11 cellular contexts compared by ENCODE assay signal in the genomic region with DNA sequence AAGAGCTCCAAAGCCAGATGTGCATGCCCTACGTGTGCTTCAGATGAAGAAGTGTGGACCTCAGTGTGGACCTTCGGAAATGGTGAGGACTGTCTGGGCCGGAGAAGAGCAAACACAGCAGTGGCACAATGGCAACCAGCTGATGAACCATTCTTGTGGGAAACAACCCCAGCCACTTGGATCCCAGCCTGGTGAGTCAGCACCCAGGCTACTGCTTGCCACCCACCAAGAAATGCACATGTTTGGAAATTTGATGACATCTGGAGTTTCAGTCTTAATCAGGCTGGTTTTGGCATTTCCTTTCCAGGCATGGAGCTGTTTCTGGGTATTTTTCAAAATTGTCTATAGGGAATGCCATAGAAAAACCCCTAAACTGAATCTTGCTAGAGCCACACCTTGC. TPM values are rescaled to one million over a fixed set of nuclear protein-coding genes. Genes with fewer than 3 reads are reported as not detected.
A peak's percentile ranks its signal among the peaks of the same experiment; 100 is the strongest.
DNase-seq lines count a peak whose midpoint lies in the region; ATAC-seq, FAIRE-seq and TF ChIP-seq lines count a peak whose summit lies in the region.
"Had no signal": no experiment of that assay in that cellular context is flagged by ENCODE, and none has a peak within 500 bp of the region (broad histone marks: within the 10 kb centered on the region; RNA-seq: fewer than 3 reads in every experiment).

No MANE protein-coding gene starts in this region.

- no peaks in the 10 kb centered on the region for H3K79me2 ChIP-seq in mammary epithelial cell (ENCODE audit: insufficient read depth, low read length)
- H3K79me2 ChIP-seq: parathyroid adenoma had no signal

- no peak for ATAC-seq in HG03442 (IDR thresholded peaks at IDR 0.05; ENCODE audit: unreplicated experiment)
- ATAC-seq in GM21360 (IDR thresholded peaks at IDR 0.05; ENCODE audit: unreplicated experiment), result no peak
- no peak for ATAC-seq in GM18511 (IDR thresholded peaks at IDR 0.05; ENCODE audit: unreplicated experiment)

- WGBS in mammary epithelial cell (ENCODE audit: low coverage, missing lambda C conversion rate), result 53% methylated on average over 3 of the region's 3 CpGs

- no peaks in the 10 kb centered on the region for H3K27me3 ChIP-seq in mammary epithelial cell (ENCODE audit: insufficient read depth, low read length)

- no peak overlapping the region for H3K4me2 ChIP-seq in mammary epithelial cell (ENCODE audit: insufficient read depth, low read depth, low read length)

- CTCF ChIA-PET in mammary epithelial cell (lab: Charles Lee; ENCODE audit: low non-redundant PET), result no interaction called here

- BruUV-seq in mammary epithelial cell (replicated peaks; lab: Mats Ljungman, UMichigan), result no TSS peak

- H3K36me3 ChIP-seq in mammary epithelial cell (ENCODE audit: insufficient read depth, low read length), result no peaks in the 10 kb centered on the region

- no peaks in the 10 kb centered on the region for H3K4me1 ChIP-seq in mammary epithelial cell (ENCODE audit: insufficient read depth, low read length)
- H3K4me1 ChIP-seq: parathyroid adenoma had no signal

- intact Hi-C loops in mammary epithelial cell (cut with micrococcal nuclease), result no loop called here

- H3K27ac ChIP-seq in mammary epithelial cell (ENCODE audit: insufficient read depth, low read depth, low read length), result no peak overlapping the region
- H3K27ac ChIP-seq: parathyroid adenoma had no signal

- in situ Hi-C loops in mammary epithelial cell (cut with MboI; ENCODE audit: low sequenced_read_pairs in 2 of 2), result no loop called here

- dilution Hi-C loops in mammary epithelial cell (cut with HindIII; ENCODE audit: low sequenced_read_pairs), result no loop called here

- no peaks in the 10 kb centered on the region for H4K20me1 ChIP-seq in mammary epithelial cell (ENCODE audit: insufficient read depth, low read length)

- H3K9ac ChIP-seq in mammary epithelial cell (ENCODE audit: insufficient read depth, low read length), result no peak overlapping the region
- H3K9ac ChIP-seq: parathyroid adenoma had no signal

- H3K4me3 ChIP-seq in mammary epithelial cell (replicated peaks in 1 of 3; ENCODE audit: insufficient read depth in 1 of 3, low read depth in 2 of 3, low read length in 3 of 3) (no peak overlapping the region), skeletal muscle cell (ENCODE audit: low read depth, low read length) (no peak overlapping the region)

- TF ChIP-seq CTCF in mammary epithelial cell (conservative IDR thresholded peaks at IDR 0.05 in 1 of 2, IDR thresholded peaks at IDR 0.05 in 1 of 2; ENCODE audit: extremely low read depth in 1 of 2, insufficient read depth in 1 of 2, low read depth in 1 of 2, low read length in 2 of 2), result no peak

- DNase-seq in ELR (ENCODE audit: low read depth) (peak; percentile 61), RCC 7860 (ENCODE audit: low spot score) (peak; percentile 35), mammary epithelial cell (peak; percentile 24), skeletal muscle cell (ENCODE audit: low read depth) (peak; percentile 62), OCI-M1 (lab: John Stamatoyannopoulos, UW) (no peak)
- DNase-seq: DMS79 treated with DMSO at 0.1 percent for 48 hours, NCI-H1105 treated with DMSO at 0.1 percent for 48 hours had no signal

- no peak overlapping the region for H2AFZ ChIP-seq in mammary epithelial cell (ENCODE audit: low read depth, low read length)
- H2AFZ ChIP-seq: parathyroid adenoma had no signal

- FAIRE-seq in RCC 7860 (lab: Jason Lieb, UNC), result no peak

- no peaks in the 10 kb centered on the region for H3K9me3 ChIP-seq in mammary epithelial cell (replicated peaks; ENCODE audit: insufficient read depth, low read length)

RNA-seq across cellular contexts. Expression of a gene that starts 42.7 kb away (rescaled TPM):
- total RNA-seq in mammary epithelial cell, result under 1 TPM in 1 of 2 donors, not detected in 1; 0.33 TPM
- polyA plus RNA-seq in mammary epithelial cell, result not detected
- polyA minus RNA-seq in mammary epithelial cell, result not detected
